ENCODE assay signal across 17 cellular contexts in genomic region chr2:27243391-27244130, GRCh38. TPM values are rescaled to one million over a fixed set of nuclear protein-coding genes. Genes with fewer than 3 reads are reported as not detected.
DNase-seq lines count a peak whose midpoint lies in the region; ATAC-seq and TF ChIP-seq lines count a peak whose summit lies in the region.
"Had no signal": no experiment of that assay in that cellular context is flagged by ENCODE, and none has a peak within 500 bp of the region (broad histone marks: within the 10 kb centered on the region; RNA-seq: fewer than 3 reads in every experiment).

No MANE protein-coding gene starts in this region.

- H3K9me3 ChIP-seq in HCT116 (ENCODE audit: control insufficient read depth in 1 of 2, insufficient read depth in 1 of 2, low read depth in 1 of 2, low read length in 2 of 2): no peaks in the 10 kb centered on the region
- H3K9me3 ChIP-seq in T-helper 17 cell (ENCODE audit: control insufficient read depth, low read length, poor library complexity, severe bottlenecking): no peaks in the 10 kb centered on the region
- H3K9me3 ChIP-seq in heart left ventricle: no peaks in the 10 kb centered on the region
- H3K9me3 ChIP-seq: BLaER1 treated with 17β-estradiol and CSF1 and Interleukin-3, amounts not matched to agents 10 nM and 100 nM; SJCRH30 had no signal

- H3K4me3 ChIP-seq in HCT116 (replicated peaks in 1 of 2; ENCODE audit: low read depth in 1 of 2, low read length in 2 of 2): no peak overlapping the region
- H3K4me3 ChIP-seq in heart left ventricle: no peak overlapping the region
- H3K4me3 ChIP-seq: BLaER1 treated with 17β-estradiol and CSF1 and Interleukin-3, amounts not matched to agents 10 nM and 100 nM; SJCRH30 had no signal

- RAD21 ChIA-PET in HCT116 (lab: Charles Lee; ENCODE audit: low non-redundant PET in 1 of 2, low total read pairs in 2 of 2, uncharacterized antibody in 2 of 2, unreplicated experiment in 2 of 2): no interaction called here

- H3K4me1 Mint-ChIP-seq in T-helper 17 cell: peaks cover under 1% of the 10 kb centered on the region

- TF ChIP-seq POLR2A in HCT116 (IDR thresholded peaks at IDR 0.05; ENCODE audit: borderline replicate concordance, extremely low read depth, insufficient read depth, insufficient read length) (no peak), heart left ventricle (IDR thresholded peaks at IDR 0.05) (no peak), GM18505 (IDR thresholded peaks at IDR 0.05; ENCODE audit: borderline replicate concordance, extremely low read depth, insufficient read depth, insufficient read length) (no peak)

- intact Hi-C loops in HCT116 (cut with micrococcal nuclease) (no loop called here), heart left ventricle (cut with DNase I) (no loop called here)

- peak overlapping the region; percentile 41 for H3K27ac Mint-ChIP-seq in T-helper 17 cell

- no peaks in the 10 kb centered on the region for H3K36me3 Mint-ChIP-seq in T-helper 17 cell (ENCODE audit: low read depth)

- no peak overlapping the region for H3K4me2 ChIP-seq in HCT116 (ENCODE audit: low read length)
- H3K4me2 ChIP-seq: BLaER1 treated with 17β-estradiol and CSF1 and Interleukin-3, amounts not matched to agents 10 nM and 100 nM had no signal

- no peaks in the 10 kb centered on the region for H3K79me2 ChIP-seq in HCT116 (ENCODE audit: insufficient read depth, low read length)

- peaks cover 8% of the 10 kb centered on the region for H3K27me3 Mint-ChIP-seq in T-helper 17 cell
- H3K27me3 Mint-ChIP-seq: CD8-positive, alpha-beta memory T cell had no signal

- H3K4me3 Mint-ChIP-seq in T-helper 17 cell: no peak overlapping the region
- H3K4me3 Mint-ChIP-seq: CD8-positive, alpha-beta memory T cell had no signal

- no peak overlapping the region for H3K9ac ChIP-seq in HCT116 (ENCODE audit: low read length)

- no peak for TF ChIP-seq RAD21 in HCT116 (IDR thresholded peaks at IDR 0.05; ENCODE audit: low read depth)

- no peak for TF ChIP-seq CTCF in HCT116 (IDR thresholded peaks at IDR 0.05 in 2 of 3, conservative IDR thresholded peaks at IDR 0.05 in 1 of 3; ENCODE audit: borderline replicate concordance in 1 of 3, insufficient read depth in 1 of 3, low read depth in 2 of 3, low read length in 2 of 3)
- TF ChIP-seq CTCF in heart left ventricle (IDR thresholded peaks at IDR 0.05): no peak

- POLR2A ChIA-PET in HCT116 (lab: Charles Lee): no interaction called here

- no peaks in the 10 kb centered on the region for H3K4me1 ChIP-seq in HCT116 (ENCODE audit: control insufficient read depth in 1 of 2, insufficient read depth in 2 of 2, low read length in 2 of 2)
- H3K4me1 ChIP-seq in heart left ventricle: peaks cover 0 to 26% (median 5%) of the 10 kb centered on the region in 12 donors

- no peak for ATAC-seq in HCT116
- ATAC-seq in T-helper 17 cell: no peak
- peak; percentile 28 to 54 (median 38) for ATAC-seq in heart left ventricle
- no peak for ATAC-seq in GM18505 (IDR thresholded peaks at IDR 0.05; ENCODE audit: unreplicated experiment)
- ATAC-seq in GM21576 (IDR thresholded peaks at IDR 0.05; ENCODE audit: unreplicated experiment): no peak

- no peak overlapping the region for H2AFZ ChIP-seq in HCT116 (ENCODE audit: low read depth, low read length, poor library complexity, severe bottlenecking)

- CTCF ChIA-PET in HCT116 (lab: Charles Lee): no interaction called here

- 57 to 61% (median 59%) methylated on average over 19 of the region's 19 CpGs for WGBS in heart left ventricle, 4 donors

- H3K36me3 ChIP-seq in HCT116 (ENCODE audit: control insufficient read depth in 1 of 2, insufficient read depth in 2 of 2, low read length in 2 of 2) (peaks cover 28 to 54% of the 10 kb centered on the region in 2 experiments), heart left ventricle (peaks cover 0 to 65% (median 50%) of the 10 kb centered on the region in 9 donors)

- TSS peak; percentile 25 for BruUV-seq in HCT116 (replicated peaks; lab: Mats Ljungman, UMichigan)

- H3K27ac ChIP-seq in HCT116 (ENCODE audit: low read depth, low read length) (no peak overlapping the region), heart left ventricle (peak overlapping the region in 7 of 12 donors; percentile 11 to 56 (median 34))

- H3K27me3 ChIP-seq in HCT116 (ENCODE audit: insufficient read depth, low read length) (no peaks in the 10 kb centered on the region), heart left ventricle (no peaks in the 10 kb centered on the region)
- H3K27me3 ChIP-seq: BLaER1 treated with 17β-estradiol and CSF1 and Interleukin-3, amounts not matched to agents 10 nM and 100 nM had no signal

- no peaks in the 10 kb centered on the region for H3K9me2 ChIP-seq in HCT116 (ENCODE audit: insufficient read depth)

- no peaks in the 10 kb centered on the region for H4K20me1 ChIP-seq in HCT116 (ENCODE audit: insufficient read depth)

- no peak for DNase-seq in HCT116 (ENCODE audit: low read depth, low spot score)
- DNase-seq in T-helper 17 cell: no peak
- DNase-seq in heart left ventricle: no peak
- peak; percentile 72 for DNase-seq in myocyte (ENCODE audit: low read depth)
- DNase-seq in DMS79 treated with DMSO at 0.1 percent for 48 hours (lab: John Stamatoyannopoulos, UW): no peak
- no peak for DNase-seq in NK-92 (lab: John Stamatoyannopoulos, UW; ENCODE audit: unreplicated experiment)
- DNase-seq: CD8-positive, alpha-beta memory T cell; GOT3; MV-4-11; NCI-H1694 treated with DMSO at 0.1 percent for 48 hours; NCI-H774; RPMI8226; SJCRH30 had no signal

TF ChIP-seq in HCT116, 20 proteins besides CTCF, POLR2A, EP300 and RAD21 (continues in another document):
- TF ChIP-seq POLR2AphosphoS5 (IDR thresholded peaks at IDR 0.05; ENCODE audit: low read depth, low read length) (no peak), EZH2 (IDR thresholded peaks at IDR 0.05) (no peak), SIN3A (IDR thresholded peaks at IDR 0.05; ENCODE audit: low read depth) (no peak), REST (IDR thresholded peaks at IDR 0.05; ENCODE audit: low read depth) (no peak), EGR1 (IDR thresholded peaks at IDR 0.05; ENCODE audit: low read depth) (no peak), SP1 (IDR thresholded peaks at IDR 0.05; ENCODE audit: low read depth) (no peak), MAX (IDR thresholded peaks at IDR 0.05) (no peak), JUND (IDR thresholded peaks at IDR 0.05) (no peak)

RNA-seq across cellular contexts. Expression of gene SLC30A3, which starts 19.3 kb away (rescaled TPM):
- 20.5 TPM for total RNA-seq in HCT116 (2021; ENCODE audit: unreplicated experiment)
- polyA plus RNA-seq in HCT116 (2012): 16.1 and 18.0 TPM in 2 replicates
- total RNA-seq in T-helper 17 cell: under 1 TPM in 1 of 2 donors, not detected in 1; 0.13 TPM
- total RNA-seq in heart left ventricle: 10 to 100 TPM in 2 of 9 donors, 1 to 10 TPM in 7; 5.0 to 18.1 (median 9.0) TPM
- polyA plus RNA-seq in heart left ventricle: 1 to 10 TPM; 5.6 to 9.2 TPM
- 0.03 TPM in 1 of 2 replicates, not detected in the other for total RNA-seq in myocyte
- 0.76 TPM for polyA plus RNA-seq in myocyte (2012)
- polyA plus RNA-seq: CD8-positive, alpha-beta memory T cell had no signal

RNA-seq across cellular contexts. Expression of gene CAD, which starts 26.4 kb away (rescaled TPM):
- total RNA-seq in HCT116 (2021; ENCODE audit: unreplicated experiment) (114 TPM), T-helper 17 cell (10 to 100 TPM; 27.2 to 30.0 TPM), heart left ventricle (10 to 100 TPM in 2 of 9 donors, 1 to 10 TPM in 7; 5.0 to 14.2 (median 6.7) TPM), myocyte (22.8 and 24.9 TPM in 2 replicates)
- polyA plus RNA-seq in HCT116 (2012): 86.2 and 90.4 TPM in 2 replicates
- polyA plus RNA-seq in heart left ventricle: 1 to 10 TPM; 3.2 to 9.3 TPM
- polyA plus RNA-seq in myocyte (2012): 39.7 TPM

RNA-seq across cellular contexts. Expression of gene SLC5A6, which starts 31.5 kb away (rescaled TPM):
- total RNA-seq in HCT116 (2021; ENCODE audit: unreplicated experiment): 55.4 TPM
- polyA plus RNA-seq in HCT116 (2012): 40.8 and 47.1 TPM in 2 replicates
- total RNA-seq in T-helper 17 cell: 100 to 1,000 TPM; 147 to 190 TPM
- 10 to 100 TPM in 5 of 9 donors, 1 to 10 TPM in 4; 6.3 to 16.7 (median 10.3) TPM for total RNA-seq in heart left ventricle
- polyA plus RNA-seq in heart left ventricle: 10 to 100 TPM in 1 of 2 donors, 1 to 10 TPM in 1; 6.7 to 37.7 TPM
- 31.2 and 36.2 TPM in 2 replicates for total RNA-seq in myocyte
- polyA plus RNA-seq in myocyte (2012): 18.0 TPM

RNA-seq across cellular contexts. Expression of gene DNAJC5G, which starts 31.7 kb away (rescaled TPM):
- total RNA-seq in HCT116 (2021; ENCODE audit: unreplicated experiment) (2.5 TPM), T-helper 17 cell (not detected), heart left ventricle (1 to 10 TPM in 5 of 9 donors, under 1 TPM in 4; 0.36 to 3.3 (median 1.2) TPM), myocyte (not detected in 2 replicates)
- polyA plus RNA-seq in HCT116 (2012): 1.0 and 1.1 TPM in 2 replicates
- 1 to 10 TPM in 1 of 2 donors, under 1 TPM in 1; 0.11 to 1.8 TPM for polyA plus RNA-seq in heart left ventricle
- not detected for polyA plus RNA-seq in myocyte (2012)
- total RNA-seq: CD8-positive, alpha-beta memory T cell; NCI-H460; SJCRH30 had no signal
- polyA plus RNA-seq: CD8-positive, alpha-beta memory T cell had no signal

RNA-seq across cellular contexts. Expression of gene ATRAID, which starts 31.7 kb away (rescaled TPM):
- total RNA-seq in HCT116 (2021; ENCODE audit: unreplicated experiment): 93.6 TPM
- 97.4 and 124 TPM in 2 replicates for polyA plus RNA-seq in HCT116 (2012)
- total RNA-seq in T-helper 17 cell: 10 to 100 TPM; 59.7 to 76.8 TPM
- 100 to 1,000 TPM in 8 of 9 donors, 10 to 100 TPM in 1; 96.9 to 210 (median 144) TPM for total RNA-seq in heart left ventricle
- 100 to 1,000 TPM; 126 to 195 TPM for polyA plus RNA-seq in heart left ventricle
- total RNA-seq in myocyte: 188 and 203 TPM in 2 replicates
- 216 TPM for polyA plus RNA-seq in myocyte (2012)

Comparison
In these comparisons a context has a peak if more than half of its experiments do, and no peak if none do; other contexts are left out.
1. ATAC-seq: peak in heart left ventricle (4 of 4); none in HCT116 (single experiment), T-helper 17 cell (single experiment), GM18505 (single experiment) and GM21576 (single experiment).